In the genomic region with DNA sequence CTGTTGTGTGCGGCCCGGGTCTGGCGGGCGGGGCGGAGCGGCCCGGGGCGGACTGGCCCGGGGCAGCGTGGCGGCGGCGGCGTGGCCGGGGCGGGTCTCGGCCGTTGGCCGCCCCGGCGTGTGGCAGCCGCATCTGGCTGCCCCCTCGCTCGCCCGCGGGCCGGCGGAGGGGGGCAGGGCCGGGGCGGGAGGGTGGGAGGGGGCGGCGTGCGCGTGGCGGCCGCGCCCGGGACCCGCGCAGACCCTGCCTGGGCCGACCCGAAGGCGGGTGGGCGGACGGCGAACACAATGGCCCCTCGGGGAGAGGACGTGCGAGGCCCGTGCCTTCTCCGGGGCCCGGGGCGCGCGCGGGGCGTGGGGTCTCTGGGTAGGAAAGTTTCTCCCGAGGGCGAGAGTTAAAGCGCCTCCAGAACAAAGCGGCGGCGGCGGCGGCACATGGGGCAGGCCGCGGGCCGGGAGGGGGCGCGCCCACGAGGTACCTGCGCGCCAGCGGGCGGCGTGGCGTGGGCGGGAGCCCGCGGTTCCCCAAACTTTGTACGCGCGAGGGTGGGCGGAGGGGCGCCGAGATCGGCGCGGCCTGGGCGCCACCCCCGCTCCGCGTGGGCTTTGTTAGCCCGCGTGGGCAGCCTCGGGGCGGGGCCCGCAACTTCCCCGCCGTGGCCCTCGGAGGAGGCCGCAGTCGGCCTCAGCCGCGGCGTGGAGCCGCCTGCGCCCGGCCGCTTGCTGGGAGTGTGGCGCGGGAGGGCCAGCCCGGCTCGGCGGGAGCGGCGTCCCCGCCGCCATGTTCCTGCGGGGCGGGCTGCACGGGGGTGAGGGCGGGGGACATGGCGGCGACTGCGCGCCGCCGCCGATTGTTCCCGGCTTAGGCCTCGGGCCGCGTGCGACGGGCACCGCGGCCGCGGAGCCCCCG, we compare ENCODE assay signal across 8 cellular contexts. TPM values are rescaled to one million over a fixed set of nuclear protein-coding genes. Genes with fewer than 3 reads are reported as not detected.
DNase-seq lines count a peak whose midpoint lies in the region; ATAC-seq and TF ChIP-seq lines count a peak whose summit lies in the region.

No MANE protein-coding gene starts in this region.

- peak overlapping the region; percentile 60 for H3K4me3 ChIP-seq in HFF-Myc (replicated peaks; ENCODE audit: low read depth, low read length)
- H3K4me3 ChIP-seq in neural cell (ENCODE audit: low read length), result peak overlapping the region; percentile 73
- H3K4me3 ChIP-seq in stomach smooth muscle (ENCODE audit: low read length in 2 of 2), result peak overlapping the region; percentile 53 to 75

- TF ChIP-seq CTCF in HFF-Myc (IDR thresholded peaks at IDR 0.05; ENCODE audit: low read depth, low read length, missing control alignments) (no peak), neural cell (IDR thresholded peaks at IDR 0.05; ENCODE audit: poor library complexity, severe bottlenecking) (no peak)

- H3K4me2 ChIP-seq in neural cell (ENCODE audit: low read length), result no peak overlapping the region

- TF ChIP-seq RAD21 in neural cell (conservative IDR thresholded peaks at IDR 0.05), result no peak

- TF ChIP-seq EP300 in neural cell (conservative IDR thresholded peaks at IDR 0.05; ENCODE audit: poor library complexity, severe bottlenecking), result no peak

- H3K36me3 ChIP-seq in neural cell (ENCODE audit: insufficient read depth, low read length) (peaks cover 7% of the 10 kb centered on the region), stomach smooth muscle (ENCODE audit: control insufficient read depth in 2 of 2, insufficient read depth in 2 of 2, low read length in 2 of 2) (peaks cover 4 to 8% of the 10 kb centered on the region in 2 donors)

- no peaks in the 10 kb centered on the region for H3F3A ChIP-seq in neural cell (ENCODE audit: insufficient read depth, low read length, poor library complexity, severe bottlenecking)

- H3K9me2 ChIP-seq in neural cell (ENCODE audit: insufficient read depth, low read length), result no peaks in the 10 kb centered on the region

- H3K27ac ChIP-seq in neural cell (ENCODE audit: low read length) (peak overlapping the region; percentile 55), stomach smooth muscle (ENCODE audit: low read length) (peak overlapping the region; percentile 42)

- peaks cover 7% of the 10 kb centered on the region for H3K4me1 ChIP-seq in stomach smooth muscle (ENCODE audit: control insufficient read depth, insufficient read depth, low read length)

- H3K79me2 ChIP-seq in neural cell (replicated peaks; ENCODE audit: insufficient read depth, low read length), result peaks cover 41% of the 10 kb centered on the region

- peak overlapping the region; percentile 21 for H2AFZ ChIP-seq in neural cell (ENCODE audit: low read depth, low read length)

- H3K9me3 ChIP-seq in neural cell (ENCODE audit: low read length) (no peaks in the 10 kb centered on the region), stomach smooth muscle (ENCODE audit: control insufficient read depth in 2 of 2, low read length in 2 of 2) (no peaks in the 10 kb centered on the region)

- ATAC-seq in GM18499 (IDR thresholded peaks at IDR 0.05; ENCODE audit: insufficient read depth, unreplicated experiment), result peak; percentile 10

- H3K9ac ChIP-seq in neural cell (ENCODE audit: low read length), result peak overlapping the region; percentile 77
- H3K9ac ChIP-seq in stomach smooth muscle (ENCODE audit: low read length in 2 of 2), result peak overlapping the region; percentile 60 to 85

- H3K27me3 ChIP-seq in neural cell (ENCODE audit: insufficient read depth, low read depth, low read length) (peaks cover 7% of the 10 kb centered on the region), stomach smooth muscle (ENCODE audit: control insufficient read depth in 1 of 2, insufficient read depth in 2 of 2, low read length in 2 of 2) (no peaks in the 10 kb centered on the region)

- DNase-seq in HFF-Myc (ENCODE audit: extremely low read depth, low read depth) (no peak), NCI-H1092 treated with DMSO at 0.1 percent for 48 hours (lab: John Stamatoyannopoulos, UW) (peak; percentile 41), activated T-helper 1 cell treated with Interleukin-2 at 50 U/mL for 16 hours (ENCODE audit: low read depth) (peak; percentile 47), fibroblast of gingiva (ENCODE audit: low read depth) (peak; percentile 9), NCI-H774 (lab: John Stamatoyannopoulos, UW) (no peak)

- peaks cover 12% of the 10 kb centered on the region for H4K20me1 ChIP-seq in neural cell (ENCODE audit: insufficient read depth)

TF ChIP-seq in neural cell, 6 proteins besides CTCF, POLR2A, EP300 and RAD21:
- no peak for TF ChIP-seq TAF1 (IDR thresholded peaks at IDR 0.05; ENCODE audit: low read depth)
- no peak for TF ChIP-seq SMC3 (conservative IDR thresholded peaks at IDR 0.05; ENCODE audit: poor library complexity)
- TF ChIP-seq EZH2 (IDR thresholded peaks at IDR 0.05; ENCODE audit: borderline replicate concordance, insufficient read depth, low read length, poor library complexity, severe bottlenecking), result no peak
- TF ChIP-seq, protein P1, sequence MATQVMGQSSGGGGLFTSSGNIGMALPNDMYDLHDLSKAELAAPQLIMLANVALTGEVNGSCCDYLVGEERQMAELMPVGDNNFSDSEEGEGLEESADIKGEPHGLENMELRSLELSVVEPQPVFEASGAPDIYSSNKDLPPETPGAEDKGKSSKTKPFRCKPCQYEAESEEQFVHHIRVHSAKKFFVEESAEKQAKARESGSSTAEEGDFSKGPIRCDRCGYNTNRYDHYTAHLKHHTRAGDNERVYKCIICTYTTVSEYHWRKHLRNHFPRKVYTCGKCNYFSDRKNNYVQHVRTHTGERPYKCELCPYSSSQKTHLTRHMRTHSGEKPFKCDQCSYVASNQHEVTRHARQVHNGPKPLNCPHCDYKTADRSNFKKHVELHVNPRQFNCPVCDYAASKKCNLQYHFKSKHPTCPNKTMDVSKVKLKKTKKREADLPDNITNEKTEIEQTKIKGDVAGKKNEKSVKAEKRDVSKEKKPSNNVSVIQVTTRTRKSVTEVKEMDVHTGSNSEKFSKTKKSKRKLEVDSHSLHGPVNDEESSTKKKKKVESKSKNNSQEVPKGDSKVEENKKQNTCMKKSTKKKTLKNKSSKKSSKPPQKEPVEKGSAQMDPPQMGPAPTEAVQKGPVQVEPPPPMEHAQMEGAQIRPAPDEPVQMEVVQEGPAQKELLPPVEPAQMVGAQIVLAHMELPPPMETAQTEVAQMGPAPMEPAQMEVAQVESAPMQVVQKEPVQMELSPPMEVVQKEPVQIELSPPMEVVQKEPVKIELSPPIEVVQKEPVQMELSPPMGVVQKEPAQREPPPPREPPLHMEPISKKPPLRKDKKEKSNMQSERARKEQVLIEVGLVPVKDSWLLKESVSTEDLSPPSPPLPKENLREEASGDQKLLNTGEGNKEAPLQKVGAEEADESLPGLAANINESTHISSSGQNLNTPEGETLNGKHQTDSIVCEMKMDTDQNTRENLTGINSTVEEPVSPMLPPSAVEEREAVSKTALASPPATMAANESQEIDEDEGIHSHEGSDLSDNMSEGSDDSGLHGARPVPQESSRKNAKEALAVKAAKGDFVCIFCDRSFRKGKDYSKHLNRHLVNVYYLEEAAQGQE (IDR thresholded peaks at IDR 0.05; ENCODE audit: borderline replicate concordance), result no peak
- no peak for TF ChIP-seq POLR2AphosphoS5 (IDR thresholded peaks at IDR 0.05)
- no peak for TF ChIP-seq MXI1 (conservative IDR thresholded peaks at IDR 0.05; ENCODE audit: poor library complexity, severe bottlenecking)

RNA-seq across cellular contexts. Expression of gene MIR17HG, which starts 0.8 kb away (rescaled TPM):
- polyA plus RNA-seq in neural cell, result 0.79 and 1.3 TPM in 2 replicates
- 10.2 and 11.1 TPM in 2 replicates for polyA minus RNA-seq in neural cell

RNA-seq across cellular contexts. Expression of gene GPC5, which starts 50.2 kb away (rescaled TPM):
- 4.6 and 5.0 TPM in 2 replicates for polyA plus RNA-seq in neural cell
- 42.0 and 42.6 TPM in 2 replicates for polyA minus RNA-seq in neural cell

Comparison
In these comparisons a context has a peak if more than half of its experiments do, and no peak if none do; other contexts are left out.
1. DNase-seq: peak in NCI-H1092 treated with DMSO at 0.1 percent for 48 hours (single experiment), activated T-helper 1 cell treated with Interleukin-2 at 50 U/mL for 16 hours (single experiment) and fibroblast of gingiva (single experiment); none in HFF-Myc (single experiment) and NCI-H774 (single experiment).
2. Peak in every context shown above with its lines, with median percentiles within 50 percentile points of each other: H3K4me3 ChIP-seq.